Comparison of ENCODE assay signal across 1 cellular context in the genomic region with DNA sequence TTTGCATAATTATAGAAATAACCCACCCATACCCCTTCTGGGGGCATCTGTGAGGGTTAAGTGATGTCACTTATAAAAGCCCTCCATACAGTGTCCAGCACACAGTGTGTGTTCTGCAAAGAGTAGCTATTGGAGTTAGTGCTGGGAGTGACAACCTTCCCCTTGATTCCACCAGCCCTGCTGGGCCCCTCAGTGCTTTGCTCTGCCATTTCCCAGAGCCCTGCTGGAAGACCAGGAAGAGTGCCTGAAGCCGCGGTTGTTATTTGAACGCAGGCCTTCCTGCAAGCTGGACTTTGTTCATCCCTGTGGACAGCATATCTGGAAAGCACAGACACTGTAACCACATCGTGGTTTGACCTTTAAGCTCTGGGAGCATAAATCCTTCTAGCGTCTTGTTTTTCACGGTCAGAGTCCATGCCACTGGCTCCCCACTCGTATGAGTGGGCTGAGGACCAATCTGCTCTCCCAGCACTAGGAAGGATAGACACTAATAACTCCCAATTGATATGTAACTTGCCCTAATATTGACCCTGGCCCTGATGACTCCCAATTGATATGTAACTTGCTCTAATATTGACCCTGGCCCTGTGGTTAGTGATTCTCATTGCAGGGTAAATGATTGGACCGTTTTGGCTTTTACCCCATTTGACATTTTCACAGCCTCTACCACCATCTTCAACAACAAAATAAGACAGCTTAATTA.
TF ChIP-seq lines count a peak whose summit lies in the region.

No MANE protein-coding gene starts in this region.

TF ChIP-seq in HepG2, 621 proteins besides CTCF, POLR2A, EP300 and RAD21 (continued from another document and continues in another):
- TF ChIP-seq, protein P1, sequence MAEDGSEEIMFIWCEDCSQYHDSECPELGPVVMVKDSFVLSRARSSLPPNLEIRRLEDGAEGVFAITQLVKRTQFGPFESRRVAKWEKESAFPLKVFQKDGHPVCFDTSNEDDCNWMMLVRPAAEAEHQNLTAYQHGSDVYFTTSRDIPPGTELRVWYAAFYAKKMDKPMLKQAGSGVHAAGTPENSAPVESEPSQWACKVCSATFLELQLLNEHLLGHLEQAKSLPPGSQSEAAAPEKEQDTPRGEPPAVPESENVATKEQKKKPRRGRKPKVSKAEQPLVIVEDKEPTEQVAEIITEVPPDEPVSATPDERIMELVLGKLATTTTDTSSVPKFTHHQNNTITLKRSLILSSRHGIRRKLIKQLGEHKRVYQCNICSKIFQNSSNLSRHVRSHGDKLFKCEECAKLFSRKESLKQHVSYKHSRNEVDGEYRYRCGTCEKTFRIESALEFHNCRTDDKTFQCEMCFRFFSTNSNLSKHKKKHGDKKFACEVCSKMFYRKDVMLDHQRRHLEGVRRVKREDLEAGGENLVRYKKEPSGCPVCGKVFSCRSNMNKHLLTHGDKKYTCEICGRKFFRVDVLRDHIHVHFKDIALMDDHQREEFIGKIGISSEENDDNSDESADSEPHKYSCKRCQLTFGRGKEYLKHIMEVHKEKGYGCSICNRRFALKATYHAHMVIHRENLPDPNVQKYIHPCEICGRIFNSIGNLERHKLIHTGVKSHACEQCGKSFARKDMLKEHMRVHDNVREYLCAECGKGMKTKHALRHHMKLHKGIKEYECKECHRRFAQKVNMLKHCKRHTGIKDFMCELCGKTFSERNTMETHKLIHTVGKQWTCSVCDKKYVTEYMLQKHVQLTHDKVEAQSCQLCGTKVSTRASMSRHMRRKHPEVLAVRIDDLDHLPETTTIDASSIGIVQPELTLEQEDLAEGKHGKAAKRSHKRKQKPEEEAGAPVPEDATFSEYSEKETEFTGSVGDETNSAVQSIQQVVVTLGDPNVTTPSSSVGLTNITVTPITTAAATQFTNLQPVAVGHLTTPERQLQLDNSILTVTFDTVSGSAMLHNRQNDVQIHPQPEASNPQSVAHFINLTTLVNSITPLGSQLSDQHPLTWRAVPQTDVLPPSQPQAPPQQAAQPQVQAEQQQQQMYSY (CRISPR knock-in tag; IDR thresholded peaks at IDR 0.05): no peak
- no peak for TF ChIP-seq ZSCAN25 (CRISPR knock-in tag; IDR thresholded peaks at IDR 0.05)
- no peak for TF ChIP-seq MBD4 (IDR thresholded peaks at IDR 0.05; ENCODE audit: borderline replicate concordance, low read length)
- no peak for TF ChIP-seq NFIB (CRISPR knock-in tag; IDR thresholded peaks at IDR 0.05; ENCODE audit: borderline replicate concordance)
- TF ChIP-seq ZNF10 (CRISPR knock-in tag; IDR thresholded peaks at IDR 0.05; ENCODE audit: borderline replicate concordance, low read depth): no peak
- no peak for TF ChIP-seq EZH2 (conservative IDR thresholded peaks at IDR 0.05; ENCODE audit: low read depth, low read length)
- no peak; the same call in 1 of the 2 replicates for TF ChIP-seq SAFB2 (CRISPR knock-in tag; IDR thresholded peaks at IDR 0.05; ENCODE audit: borderline replicate concordance, low read depth)
- TF ChIP-seq, protein P2, sequence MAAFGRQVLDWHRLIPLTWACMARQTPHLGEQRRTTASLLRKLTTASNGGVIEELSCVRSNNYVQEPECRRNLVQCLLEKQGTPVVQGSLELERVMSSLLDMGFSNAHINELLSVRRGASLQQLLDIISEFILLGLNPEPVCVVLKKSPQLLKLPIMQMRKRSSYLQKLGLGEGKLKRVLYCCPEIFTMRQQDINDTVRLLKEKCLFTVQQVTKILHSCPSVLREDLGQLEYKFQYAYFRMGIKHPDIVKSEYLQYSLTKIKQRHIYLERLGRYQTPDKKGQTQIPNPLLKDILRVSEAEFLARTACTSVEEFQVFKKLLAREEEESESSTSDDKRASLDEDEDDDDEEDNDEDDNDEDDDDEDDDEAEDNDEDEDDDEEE (CRISPR knock-in tag; IDR thresholded peaks at IDR 0.05): no peak
- TF ChIP-seq, protein P3, sequence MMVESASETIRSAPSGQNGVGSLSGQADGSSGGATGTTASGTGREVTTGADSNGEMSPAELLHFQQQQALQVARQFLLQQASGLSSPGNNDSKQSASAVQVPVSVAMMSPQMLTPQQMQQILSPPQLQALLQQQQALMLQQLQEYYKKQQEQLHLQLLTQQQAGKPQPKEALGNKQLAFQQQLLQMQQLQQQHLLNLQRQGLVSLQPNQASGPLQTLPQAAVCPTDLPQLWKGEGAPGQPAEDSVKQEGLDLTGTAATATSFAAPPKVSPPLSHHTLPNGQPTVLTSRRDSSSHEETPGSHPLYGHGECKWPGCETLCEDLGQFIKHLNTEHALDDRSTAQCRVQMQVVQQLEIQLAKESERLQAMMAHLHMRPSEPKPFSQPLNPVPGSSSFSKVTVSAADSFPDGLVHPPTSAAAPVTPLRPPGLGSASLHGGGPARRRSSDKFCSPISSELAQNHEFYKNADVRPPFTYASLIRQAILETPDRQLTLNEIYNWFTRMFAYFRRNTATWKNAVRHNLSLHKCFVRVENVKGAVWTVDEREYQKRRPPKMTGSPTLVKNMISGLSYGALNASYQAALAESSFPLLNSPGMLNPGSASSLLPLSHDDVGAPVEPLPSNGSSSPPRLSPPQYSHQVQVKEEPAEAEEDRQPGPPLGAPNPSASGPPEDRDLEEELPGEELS (CRISPR knock-in tag; IDR thresholded peaks at IDR 0.05): peak; percentile 88
- peak; percentile 63; the same call in 1 of the 2 replicates for TF ChIP-seq ZSCAN9 (CRISPR knock-in tag; IDR thresholded peaks at IDR 0.05; ENCODE audit: borderline replicate concordance)
- TF ChIP-seq ZNF331 (CRISPR knock-in tag; IDR thresholded peaks at IDR 0.05): peak; percentile 99
- no peak for TF ChIP-seq RFX5 (IDR thresholded peaks at IDR 0.05; ENCODE audit: low read depth, low read length)
- no peak for TF ChIP-seq RBM39 (IDR thresholded peaks at IDR 0.05; ENCODE audit: low read depth, low read length, poor library complexity, severe bottlenecking)
- peak; percentile 68 for TF ChIP-seq GABPB1 (CRISPR knock-in tag; IDR thresholded peaks at IDR 0.05)
- TF ChIP-seq ZNF33B (CRISPR knock-in tag; IDR thresholded peaks at IDR 0.05): no peak
- TF ChIP-seq, protein P4, sequence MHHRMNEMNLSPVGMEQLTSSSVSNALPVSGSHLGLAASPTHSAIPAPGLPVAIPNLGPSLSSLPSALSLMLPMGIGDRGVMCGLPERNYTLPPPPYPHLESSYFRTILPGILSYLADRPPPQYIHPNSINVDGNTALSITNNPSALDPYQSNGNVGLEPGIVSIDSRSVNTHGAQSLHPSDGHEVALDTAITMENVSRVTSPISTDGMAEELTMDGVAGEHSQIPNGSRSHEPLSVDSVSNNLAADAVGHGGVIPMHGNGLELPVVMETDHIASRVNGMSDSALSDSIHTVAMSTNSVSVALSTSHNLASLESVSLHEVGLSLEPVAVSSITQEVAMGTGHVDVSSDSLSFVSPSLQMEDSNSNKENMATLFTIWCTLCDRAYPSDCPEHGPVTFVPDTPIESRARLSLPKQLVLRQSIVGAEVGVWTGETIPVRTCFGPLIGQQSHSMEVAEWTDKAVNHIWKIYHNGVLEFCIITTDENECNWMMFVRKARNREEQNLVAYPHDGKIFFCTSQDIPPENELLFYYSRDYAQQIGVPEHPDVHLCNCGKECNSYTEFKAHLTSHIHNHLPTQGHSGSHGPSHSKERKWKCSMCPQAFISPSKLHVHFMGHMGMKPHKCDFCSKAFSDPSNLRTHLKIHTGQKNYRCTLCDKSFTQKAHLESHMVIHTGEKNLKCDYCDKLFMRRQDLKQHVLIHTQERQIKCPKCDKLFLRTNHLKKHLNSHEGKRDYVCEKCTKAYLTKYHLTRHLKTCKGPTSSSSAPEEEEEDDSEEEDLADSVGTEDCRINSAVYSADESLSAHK (CRISPR knock-in tag; IDR thresholded peaks at IDR 0.05; ENCODE audit: borderline replicate concordance): no peak
- TF ChIP-seq ZNF615 (CRISPR knock-in tag; IDR thresholded peaks at IDR 0.05; ENCODE audit: borderline replicate concordance): no peak
- TF ChIP-seq, protein P5, sequence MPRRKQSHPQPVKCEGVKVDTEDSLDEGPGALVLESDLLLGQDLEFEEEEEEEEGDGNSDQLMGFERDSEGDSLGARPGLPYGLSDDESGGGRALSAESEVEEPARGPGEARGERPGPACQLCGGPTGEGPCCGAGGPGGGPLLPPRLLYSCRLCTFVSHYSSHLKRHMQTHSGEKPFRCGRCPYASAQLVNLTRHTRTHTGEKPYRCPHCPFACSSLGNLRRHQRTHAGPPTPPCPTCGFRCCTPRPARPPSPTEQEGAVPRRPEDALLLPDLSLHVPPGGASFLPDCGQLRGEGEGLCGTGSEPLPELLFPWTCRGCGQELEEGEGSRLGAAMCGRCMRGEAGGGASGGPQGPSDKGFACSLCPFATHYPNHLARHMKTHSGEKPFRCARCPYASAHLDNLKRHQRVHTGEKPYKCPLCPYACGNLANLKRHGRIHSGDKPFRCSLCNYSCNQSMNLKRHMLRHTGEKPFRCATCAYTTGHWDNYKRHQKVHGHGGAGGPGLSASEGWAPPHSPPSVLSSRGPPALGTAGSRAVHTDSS (CRISPR knock-in tag; conservative IDR thresholded peaks at IDR 0.05): no peak
- TF ChIP-seq FOXP1 (IDR thresholded peaks at IDR 0.05): no peak
- peak; percentile 78 for TF ChIP-seq FOXP1 (CRISPR knock-in tag; IDR thresholded peaks at IDR 0.05)
- no peak for TF ChIP-seq U2AF1 (optimal IDR thresholded peaks at IDR 0.05; ENCODE audit: low read depth, low read length)
- no peak for TF ChIP-seq HOXA7 (CRISPR knock-in tag; IDR thresholded peaks at IDR 0.05)
- 0 out of 2 replicates have a peak, but pooled peaks have one; percentile 16 for TF ChIP-seq CHCHD3 (CRISPR knock-in tag; IDR thresholded peaks at IDR 0.05)
- no peak for TF ChIP-seq THYN1 (CRISPR knock-in tag; IDR thresholded peaks at IDR 0.05; ENCODE audit: borderline replicate concordance, low read depth)
- TF ChIP-seq ZNF44 (CRISPR knock-in tag; IDR thresholded peaks at IDR 0.05): no peak
- TF ChIP-seq, protein P6, sequence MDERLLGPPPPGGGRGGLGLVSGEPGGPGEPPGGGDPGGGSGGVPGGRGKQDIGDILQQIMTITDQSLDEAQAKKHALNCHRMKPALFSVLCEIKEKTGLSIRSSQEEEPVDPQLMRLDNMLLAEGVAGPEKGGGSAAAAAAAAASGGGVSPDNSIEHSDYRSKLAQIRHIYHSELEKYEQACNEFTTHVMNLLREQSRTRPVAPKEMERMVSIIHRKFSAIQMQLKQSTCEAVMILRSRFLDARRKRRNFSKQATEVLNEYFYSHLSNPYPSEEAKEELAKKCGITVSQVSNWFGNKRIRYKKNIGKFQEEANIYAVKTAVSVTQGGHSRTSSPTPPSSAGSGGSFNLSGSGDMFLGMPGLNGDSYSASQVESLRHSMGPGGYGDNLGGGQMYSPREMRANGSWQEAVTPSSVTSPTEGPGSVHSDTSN (CRISPR knock-in tag; IDR thresholded peaks at IDR 0.05): peak; percentile 50; the same call in 1 of the 2 replicates
- TF ChIP-seq ZKSCAN1 (IDR thresholded peaks at IDR 0.05; ENCODE audit: low read length): peak; percentile 70; the same call in 1 of the 2 replicates
- no peak for TF ChIP-seq ZNF263 (CRISPR knock-in tag; IDR thresholded peaks at IDR 0.05)
- no peak for TF ChIP-seq NFRKB (IDR thresholded peaks at IDR 0.05)
- TF ChIP-seq RARG (CRISPR knock-in tag; IDR thresholded peaks at IDR 0.05; ENCODE audit: low read depth): no peak
- TF ChIP-seq YEATS2 (CRISPR knock-in tag; IDR thresholded peaks at IDR 0.05; ENCODE audit: borderline replicate concordance): peak; percentile 38; the same call in 1 of the 2 replicates
- no peak for TF ChIP-seq REXO4 (CRISPR knock-in tag; IDR thresholded peaks at IDR 0.05; ENCODE audit: borderline replicate concordance)
- peak; percentile 69; the same call in 1 of the 2 replicates for TF ChIP-seq BRD4 (CRISPR knock-in tag; IDR thresholded peaks at IDR 0.05)
- TF ChIP-seq ZNF33A (CRISPR knock-in tag; IDR thresholded peaks at IDR 0.05; ENCODE audit: borderline replicate concordance): peak; percentile 93; the same call in 1 of the 2 replicates
- no peak for TF ChIP-seq SRSF9 (IDR thresholded peaks at IDR 0.05; ENCODE audit: borderline replicate concordance, insufficient read depth, low read depth, low read length, poor library complexity, severe bottlenecking)
- TF ChIP-seq SUZ12 (IDR thresholded peaks at IDR 0.05; ENCODE audit: low read depth, low read length): no peak
- peak; percentile 32; the same call in 1 of the 2 replicates for TF ChIP-seq ZNF354B (CRISPR knock-in tag; IDR thresholded peaks at IDR 0.05)
- TF ChIP-seq, protein P7, sequence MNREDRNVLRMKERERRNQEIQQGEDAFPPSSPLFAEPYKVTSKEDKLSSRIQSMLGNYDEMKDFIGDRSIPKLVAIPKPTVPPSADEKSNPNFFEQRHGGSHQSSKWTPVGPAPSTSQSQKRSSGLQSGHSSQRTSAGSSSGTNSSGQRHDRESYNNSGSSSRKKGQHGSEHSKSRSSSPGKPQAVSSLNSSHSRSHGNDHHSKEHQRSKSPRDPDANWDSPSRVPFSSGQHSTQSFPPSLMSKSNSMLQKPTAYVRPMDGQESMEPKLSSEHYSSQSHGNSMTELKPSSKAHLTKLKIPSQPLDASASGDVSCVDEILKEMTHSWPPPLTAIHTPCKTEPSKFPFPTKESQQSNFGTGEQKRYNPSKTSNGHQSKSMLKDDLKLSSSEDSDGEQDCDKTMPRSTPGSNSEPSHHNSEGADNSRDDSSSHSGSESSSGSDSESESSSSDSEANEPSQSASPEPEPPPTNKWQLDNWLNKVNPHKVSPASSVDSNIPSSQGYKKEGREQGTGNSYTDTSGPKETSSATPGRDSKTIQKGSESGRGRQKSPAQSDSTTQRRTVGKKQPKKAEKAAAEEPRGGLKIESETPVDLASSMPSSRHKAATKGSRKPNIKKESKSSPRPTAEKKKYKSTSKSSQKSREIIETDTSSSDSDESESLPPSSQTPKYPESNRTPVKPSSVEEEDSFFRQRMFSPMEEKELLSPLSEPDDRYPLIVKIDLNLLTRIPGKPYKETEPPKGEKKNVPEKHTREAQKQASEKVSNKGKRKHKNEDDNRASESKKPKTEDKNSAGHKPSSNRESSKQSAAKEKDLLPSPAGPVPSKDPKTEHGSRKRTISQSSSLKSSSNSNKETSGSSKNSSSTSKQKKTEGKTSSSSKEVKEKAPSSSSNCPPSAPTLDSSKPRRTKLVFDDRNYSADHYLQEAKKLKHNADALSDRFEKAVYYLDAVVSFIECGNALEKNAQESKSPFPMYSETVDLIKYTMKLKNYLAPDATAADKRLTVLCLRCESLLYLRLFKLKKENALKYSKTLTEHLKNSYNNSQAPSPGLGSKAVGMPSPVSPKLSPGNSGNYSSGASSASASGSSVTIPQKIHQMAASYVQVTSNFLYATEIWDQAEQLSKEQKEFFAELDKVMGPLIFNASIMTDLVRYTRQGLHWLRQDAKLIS (CRISPR knock-in tag; IDR thresholded peaks at IDR 0.05): no peak
- TF ChIP-seq, protein P8, sequence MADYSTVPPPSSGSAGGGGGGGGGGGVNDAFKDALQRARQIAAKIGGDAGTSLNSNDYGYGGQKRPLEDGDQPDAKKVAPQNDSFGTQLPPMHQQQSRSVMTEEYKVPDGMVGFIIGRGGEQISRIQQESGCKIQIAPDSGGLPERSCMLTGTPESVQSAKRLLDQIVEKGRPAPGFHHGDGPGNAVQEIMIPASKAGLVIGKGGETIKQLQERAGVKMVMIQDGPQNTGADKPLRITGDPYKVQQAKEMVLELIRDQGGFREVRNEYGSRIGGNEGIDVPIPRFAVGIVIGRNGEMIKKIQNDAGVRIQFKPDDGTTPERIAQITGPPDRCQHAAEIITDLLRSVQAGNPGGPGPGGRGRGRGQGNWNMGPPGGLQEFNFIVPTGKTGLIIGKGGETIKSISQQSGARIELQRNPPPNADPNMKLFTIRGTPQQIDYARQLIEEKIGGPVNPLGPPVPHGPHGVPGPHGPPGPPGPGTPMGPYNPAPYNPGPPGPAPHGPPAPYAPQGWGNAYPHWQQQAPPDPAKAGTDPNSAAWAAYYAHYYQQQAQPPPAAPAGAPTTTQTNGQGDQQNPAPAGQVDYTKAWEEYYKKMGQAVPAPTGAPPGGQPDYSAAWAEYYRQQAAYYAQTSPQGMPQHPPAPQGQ (CRISPR knock-in tag; IDR thresholded peaks at IDR 0.05; ENCODE audit: borderline replicate concordance): no peak
- TF ChIP-seq ATM (IDR thresholded peaks at IDR 0.05; ENCODE audit: borderline replicate concordance): no peak
